Comparison of ENCODE assay signal across 19 cellular contexts in the genomic region with DNA sequence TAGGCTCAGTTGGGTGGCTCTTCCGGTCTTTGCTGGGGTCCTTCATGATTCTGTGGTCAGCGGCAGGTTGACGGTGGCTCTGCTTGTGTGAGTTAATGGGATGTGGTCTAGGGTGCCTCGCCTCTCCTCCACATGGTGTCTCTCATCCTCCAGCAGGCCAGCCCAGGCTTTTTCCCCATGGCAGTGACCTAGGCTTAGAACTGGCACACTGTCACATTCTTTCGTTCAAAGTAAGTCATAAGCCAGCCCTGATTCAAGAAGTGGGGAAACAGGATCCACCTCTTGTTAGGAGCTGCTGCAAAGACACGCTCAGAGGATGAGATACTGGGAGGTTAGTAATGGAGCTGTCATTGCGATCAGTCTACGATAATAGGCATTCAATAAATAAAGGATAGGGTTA. TPM values are rescaled to one million over a fixed set of nuclear protein-coding genes. Genes with fewer than 3 reads are reported as not detected.
"Had no signal": no experiment of that assay in that cellular context is flagged by ENCODE, and none has a peak within 500 bp of the region (broad histone marks: within the 10 kb centered on the region; RNA-seq: fewer than 3 reads in every experiment).

No MANE protein-coding gene starts in this region.

- H3K27ac Mint-ChIP-seq: endodermal cell; immature natural killer cell; naive thymus-derived CD4-positive, alpha-beta T cell; nephron progenitor cell; type B pancreatic cell had no signal

- DNase-seq: colonic mucosa; effector CD4-positive, alpha-beta T cell; endodermal cell; esophagus squamous epithelium; foreskin fibroblast; immature natural killer cell; kidney glomerular epithelial cell; naive thymus-derived CD4-positive, alpha-beta T cell; nephron progenitor cell; psoas muscle; retina; right lobe of liver; spleen; stimulated activated CD4-positive, alpha-beta T cell treated with anti-CD3 and anti-CD28 coated beads, Interleukin-15, amount 100 ng/mL, for 24 hours; stimulated activated CD4-positive, alpha-beta T cell treated with anti-CD3 and anti-CD28 coated beads, Interleukin-1b, Interleukin-23, amount 100 ng/mL, for 48 hours; stimulated activated naive CD4-positive, alpha-beta T cell treated with Interleukin-2 at 50 U/mL for 16 hours had no signal

- H3K27ac ChIP-seq: colonic mucosa, esophagus squamous epithelium, psoas muscle had no signal

- H3K4me3 Mint-ChIP-seq: endodermal cell; immature natural killer cell; naive thymus-derived CD4-positive, alpha-beta T cell; nephron progenitor cell; type B pancreatic cell had no signal

- H3K36me3 ChIP-seq: colonic mucosa, esophagus squamous epithelium, right lobe of liver, spleen had no signal

- H3K4me1 ChIP-seq: colonic mucosa had no signal

- H3K27me3 Mint-ChIP-seq: type B pancreatic cell had no signal

- ATAC-seq: naive thymus-derived CD4-positive, alpha-beta T cell; psoas muscle had no signal

- FAIRE-seq: endothelial cell of umbilical vein, urothelium cell line had no signal

- H3K9me3 ChIP-seq: colonic mucosa, esophagus squamous epithelium, psoas muscle, right lobe of liver had no signal

- H3K4me1 Mint-ChIP-seq: nephron progenitor cell had no signal

- H3K36me3 Mint-ChIP-seq: immature natural killer cell, type B pancreatic cell had no signal

- H3K4me3 ChIP-seq: colonic mucosa, esophagus squamous epithelium, psoas muscle, right lobe of liver, spleen had no signal

- H3K27me3 ChIP-seq: colonic mucosa, right lobe of liver had no signal

RNA-seq across cellular contexts. Expression of a gene that starts 46.0 kb away (rescaled TPM):
- polyA plus RNA-seq: naive thymus-derived CD4-positive, alpha-beta T cell had no signal
